In the genomic region with DNA sequence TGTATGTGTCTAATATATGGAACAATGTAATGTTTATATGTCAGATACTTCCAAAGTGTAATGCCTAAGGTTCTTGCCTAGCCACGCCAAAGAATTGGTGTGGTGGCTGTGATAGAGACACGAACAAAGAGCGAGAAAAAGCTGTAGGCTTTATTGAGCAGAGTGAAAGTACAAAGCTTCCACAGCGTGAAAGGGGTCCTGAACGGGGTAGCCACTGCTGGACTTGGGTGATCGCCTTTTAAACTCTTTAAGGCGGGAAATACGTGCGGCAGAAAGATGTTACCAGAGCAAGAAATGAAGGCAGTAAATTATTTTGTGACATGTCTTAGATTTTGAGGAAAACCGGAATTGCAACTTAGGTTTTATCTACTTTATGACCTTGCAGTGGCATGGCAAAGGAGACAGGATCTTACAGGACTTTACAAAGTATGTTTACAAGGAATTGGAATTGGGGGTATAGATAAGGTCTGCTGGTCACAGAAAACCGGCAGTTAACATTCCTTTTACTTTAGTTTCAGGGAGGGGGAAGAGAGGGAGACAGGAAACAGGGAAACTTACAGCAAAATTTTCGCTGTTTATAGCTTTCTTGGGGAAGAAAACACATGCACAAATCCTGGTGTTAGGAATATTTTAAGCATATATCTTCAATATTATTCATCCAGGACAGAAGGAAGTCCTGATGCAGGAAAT, we compare ENCODE assay signal across 7 cellular contexts.
DNase-seq lines count a peak whose midpoint lies in the region; ATAC-seq, FAIRE-seq and TF ChIP-seq lines count a peak whose summit lies in the region.
"Not testable (repeated sequence)": the region's sequence is repeated elsewhere in the genome, so short reads cannot be mapped to it uniquely, and the experiment has no call there.

No MANE protein-coding gene starts in this region.

- H3K36me3 ChIP-seq in HUES6 (ENCODE audit: control insufficient read depth, insufficient read depth, low read length); keratinocyte (ENCODE audit: control insufficient read depth in 2 of 2, extremely low read depth in 1 of 2, insufficient read depth in 2 of 2, low read length in 2 of 2); trophoblast cell (ENCODE audit: control insufficient read depth in 1 of 2, insufficient read depth in 2 of 2, low read length in 2 of 2): not testable (repeated sequence)

- H3K27ac ChIP-seq in HUES6 (ENCODE audit: low read depth, low read length) (peak overlapping the region; percentile 82), trophoblast cell (ENCODE audit: low read depth, low read length) (peak overlapping the region; percentile 93)
- not testable (repeated sequence) for H3K27ac ChIP-seq in keratinocyte (ENCODE audit: control insufficient read depth, insufficient read depth, low read length)

- H3K36me3 Mint-ChIP-seq in WTC11, mesothelial cell of epicardium: not testable (repeated sequence)

- H3K27me3 Mint-ChIP-seq in WTC11 (ENCODE audit: low read depth); mesothelial cell of epicardium (ENCODE audit: low read depth): not testable (repeated sequence)

- H4K20me1 ChIP-seq in keratinocyte (ENCODE audit: control insufficient read depth, extremely low read depth, insufficient read depth, low read length): not testable (repeated sequence)

- not testable (repeated sequence) for ATAC-seq in WTC11

- H2BK12ac ChIP-seq in trophoblast cell (ENCODE audit: low read length): not testable (repeated sequence)

- H3K9me3 Mint-ChIP-seq in WTC11: peaks cover 10% of the 10 kb centered on the region
- not testable (repeated sequence) for H3K9me3 Mint-ChIP-seq in mesothelial cell of epicardium

- POLR2A ChIA-PET in WTC11 (lab: Charles Lee): not testable (repeated sequence)

- not testable (repeated sequence) for H3K23ac ChIP-seq in trophoblast cell (ENCODE audit: low read length)

- DNase-seq in EH (ENCODE audit: low read depth): peak; percentile 46
- DNase-seq in WTC11 (ENCODE audit: low spot score); keratinocyte (ENCODE audit: low read depth, low spot score); mesothelial cell of epicardium (ENCODE audit: low spot score in 2 of 2, unreplicated experiment in 2 of 2); trophoblast cell: not testable (repeated sequence)
- DNase-seq in epithelial cell of proximal tubule (ENCODE audit: low read depth): peak; percentile 51

- H4K12ac ChIP-seq in trophoblast cell (ENCODE audit: low read depth, low read length): not testable (repeated sequence)

- peak overlapping the region; percentile 88 for H2BK5ac ChIP-seq in trophoblast cell (ENCODE audit: low read depth, low read length, poor library complexity)

- H4K8ac ChIP-seq in trophoblast cell (ENCODE audit: low read depth, low read length): peak overlapping the region; percentile 79

- not testable (repeated sequence) for H3K4me3 Mint-ChIP-seq in WTC11
- H3K4me3 Mint-ChIP-seq in mesothelial cell of epicardium: peak overlapping the region; percentile 45

- H3K4me3 ChIP-seq in HUES6 (ENCODE audit: low read depth, low read length); epithelial cell of proximal tubule (ENCODE audit: low read depth, low read length); keratinocyte (ENCODE audit: control insufficient read depth in 2 of 3, extremely low read depth in 1 of 3, insufficient read depth in 2 of 3, low read depth in 1 of 3, low read length in 3 of 3); trophoblast cell (ENCODE audit: low read depth, low read length): not testable (repeated sequence)

- H3K4me1 Mint-ChIP-seq in WTC11 (peaks cover 55% of the 10 kb centered on the region), mesothelial cell of epicardium (peaks cover 34% of the 10 kb centered on the region)

- not testable (repeated sequence) for H3K18ac ChIP-seq in trophoblast cell (ENCODE audit: low read length)

- peak overlapping the region; percentile 38 for H3K9ac ChIP-seq in HUES6 (ENCODE audit: low read length)
- H3K9ac ChIP-seq in keratinocyte (ENCODE audit: control insufficient read depth, extremely low read depth, insufficient read depth, low read length); trophoblast cell (ENCODE audit: low read length): not testable (repeated sequence)

- H4K91ac ChIP-seq in trophoblast cell (ENCODE audit: low read depth, low read length): peak overlapping the region; percentile 77

- H3K4me2 ChIP-seq in keratinocyte (ENCODE audit: control insufficient read depth, extremely low read depth, insufficient read depth, low read depth, low read length): not testable (repeated sequence)
- peak overlapping the region; percentile 33 for H3K4me2 ChIP-seq in trophoblast cell (ENCODE audit: low read length)

- not testable (repeated sequence) for H3K9me1 ChIP-seq in keratinocyte (ENCODE audit: control insufficient read depth, extremely low read depth, insufficient read depth, low read length)

- H3K27ac Mint-ChIP-seq in WTC11: peak overlapping the region; percentile 94
- H3K27ac Mint-ChIP-seq in mesothelial cell of epicardium: peak overlapping the region; percentile 91

- peak overlapping the region; percentile 88 for H2BK120ac ChIP-seq in trophoblast cell (ENCODE audit: insufficient read depth, low read length, poor library complexity)

- not testable (repeated sequence) for H3K79me2 ChIP-seq in keratinocyte (ENCODE audit: control insufficient read depth, insufficient read depth, low read length); trophoblast cell (ENCODE audit: control insufficient read depth, insufficient read depth, low read length, poor library complexity)

- not testable (repeated sequence) for H3K4ac ChIP-seq in trophoblast cell (ENCODE audit: low read depth, low read length)

- peak overlapping the region; percentile 58 for H2AFZ ChIP-seq in keratinocyte (ENCODE audit: control insufficient read depth, low read length)
- H2AFZ ChIP-seq in trophoblast cell (ENCODE audit: insufficient read depth, low read length, poor library complexity): not testable (repeated sequence)

- peaks cover 15% of the 10 kb centered on the region for H3K79me1 ChIP-seq in trophoblast cell (ENCODE audit: low read length)

- peak overlapping the region; percentile 34 for H3K14ac ChIP-seq in trophoblast cell (ENCODE audit: low read length)

- TF ChIP-seq CTCF in WTC11 (IDR thresholded peaks at IDR 0.05); epithelial cell of proximal tubule (conservative IDR thresholded peaks at IDR 0.05; ENCODE audit: low read depth, low read length); keratinocyte (optimal IDR thresholded peaks at IDR 0.05 in 1 of 3, IDR thresholded peaks at IDR 0.05 in 1 of 3, conservative IDR thresholded peaks at IDR 0.05 in 1 of 3; ENCODE audit: extremely low read depth in 1 of 3, insufficient read depth in 2 of 3, low read length in 3 of 3); mesothelial cell of epicardium (IDR thresholded peaks at IDR 0.05; ENCODE audit: unreplicated experiment): not testable (repeated sequence)

- H3K27me3 ChIP-seq in HUES6 (ENCODE audit: control insufficient read depth, insufficient read depth, low read length); keratinocyte (ENCODE audit: control insufficient read depth, extremely low read depth, insufficient read depth, low read length); trophoblast cell (ENCODE audit: insufficient read depth, low read length): not testable (repeated sequence)

- H3K9me3 ChIP-seq in HUES6 (ENCODE audit: control insufficient read depth, insufficient read depth, low read depth, low read length); keratinocyte (ENCODE audit: control insufficient read depth, low read depth, low read length); trophoblast cell (ENCODE audit: insufficient read depth, low read depth, low read length): not testable (repeated sequence)

- dilution Hi-C loops in keratinocyte (cut with MboI; ENCODE audit: extremely low pct_ligation_motif_present, low sequenced_read_pairs): not testable (repeated sequence)

- CTCF ChIA-PET in WTC11 (lab: Charles Lee): not testable (repeated sequence)

- no CpG with 5 or more reads among the region's 12 CpGs for whole genome bisulfite sequencing in trophoblast cell (ENCODE audit: extremely low coverage, insufficient coverage, insufficient read length)

- peaks cover 49% of the 10 kb centered on the region for H3K4me1 ChIP-seq in HUES6 (ENCODE audit: control insufficient read depth, insufficient read depth, low read length)
- H3K4me1 ChIP-seq in keratinocyte (ENCODE audit: control insufficient read depth, extremely low read depth, insufficient read depth, low read length); trophoblast cell (ENCODE audit: control insufficient read depth in 1 of 2, insufficient read depth in 2 of 2, low read length in 2 of 2): not testable (repeated sequence)

- not testable (repeated sequence) for FAIRE-seq in keratinocyte (lab: Jason Lieb, UNC)

- H2AK5ac ChIP-seq in trophoblast cell (ENCODE audit: low read length): not testable (repeated sequence)
